ENCODE assay signal across 8 cellular contexts in genomic region chr12:111409403-111410228, GRCh38. TPM values are rescaled to one million over a fixed set of nuclear protein-coding genes. Genes with fewer than 3 reads are reported as not detected.
DNase-seq lines count a peak whose midpoint lies in the region; ATAC-seq, FAIRE-seq and TF ChIP-seq lines count a peak whose summit lies in the region.

No MANE protein-coding gene starts in this region.

- H3K4me1 ChIP-seq in A549 = peaks cover 41% of the 10 kb centered on the region

- no peak for FAIRE-seq in A549 (lab: Jason Lieb, UNC)

- TF ChIP-seq POLR2A in A549 (IDR thresholded peaks at IDR 0.05; ENCODE audit: low read length) = no peak

- no peak for ATAC-seq in A549

- H3K4me2 ChIP-seq in A549 = peak overlapping the region; percentile 11; the same call in 1 of the 3 replicates

- DNase-seq in A549 (ENCODE audit: low read depth in 1 of 2, low spot score in 1 of 2) (no peak), HFF-Myc (ENCODE audit: extremely low read depth, low read depth) (no peak), foreskin fibroblast (peak; percentile 91 to 92), skeletal muscle cell (ENCODE audit: low read depth) (peak; percentile 81), NCI-H524 treated with DMSO at 0.1 percent for 48 hours (lab: John Stamatoyannopoulos, UW) (no peak), HuH-7.5 (ENCODE audit: low spot score) (no peak), NCI-H187 treated with DMSO at 0.1 percent for 48 hours (lab: John Stamatoyannopoulos, UW) (no peak)
- peak; percentile 46 for DNase-seq in activated CD4-positive, alpha-beta T cell treated with anti-CD3 and anti-CD28 coated beads, Interleukin-2, amount 50 U/mL, for 1 hour

- no peak for TF ChIP-seq EP300 in A549 (IDR thresholded peaks at IDR 0.05)

- no peak overlapping the region for H3K4me3 ChIP-seq in A549
- peak overlapping the region; percentile 98 for H3K4me3 ChIP-seq in HFF-Myc (replicated peaks; ENCODE audit: low read depth, low read length)
- H3K4me3 ChIP-seq in foreskin fibroblast (ENCODE audit: low read depth in 1 of 2, low read length in 2 of 2) = peak overlapping the region; percentile 31 to 89
- H3K4me3 ChIP-seq in skeletal muscle cell (ENCODE audit: low read depth, low read length) = peak overlapping the region; percentile 14

- peak overlapping the region in 1 of 2 experiments; percentile 82; a peak in 4 of 6 replicates for H3K27ac ChIP-seq in A549

- H3K9me3 ChIP-seq in A549 = no peaks in the 10 kb centered on the region

- CTCF ChIA-PET in A549 (lab: Yijun Ruan, JAX) = interaction anchor here (0.6 to 8.6 kb wide), 5 partner anchors 12 to 521 kb away, joined by 3 to 103 read pairs (median 3); no protein-coding TSS in a partner anchor

- WGBS in A549 (ENCODE audit: missing lambda C conversion rate) = 64% methylated on average over 22 of the region's 25 CpGs

- TF ChIP-seq RAD21 in A549 (conservative IDR thresholded peaks at IDR 0.05 in 1 of 2, IDR thresholded peaks at IDR 0.05 in 1 of 2) = no peak

- TF ChIP-seq CTCF in A549 (IDR thresholded peaks at IDR 0.05) (no peak), HFF-Myc (IDR thresholded peaks at IDR 0.05; ENCODE audit: low read depth, low read length, missing control alignments) (no peak), foreskin fibroblast (IDR thresholded peaks at IDR 0.05; ENCODE audit: low read depth, low read length) (no peak)

- POLR2A ChIA-PET in A549 (lab: Yijun Ruan, JAX) = no interaction called here

TF ChIP-seq in A549, 52 proteins besides CTCF, POLR2A, EP300 and RAD21:
- TF ChIP-seq KDM5A (IDR thresholded peaks at IDR 0.05) (no peak), CHD2 (IDR thresholded peaks at IDR 0.05; ENCODE audit: low read length, partially characterized antibody) (no peak), E2F6 (IDR thresholded peaks at IDR 0.05; ENCODE audit: borderline replicate concordance, low read depth) (no peak), RNF2 (IDR thresholded peaks at IDR 0.05; ENCODE audit: borderline replicate concordance, low read depth) (no peak), HOXA7 (CRISPR knock-in tag; IDR thresholded peaks at IDR 0.05) (no peak), RCOR1 (IDR thresholded peaks at IDR 0.05; ENCODE audit: low read depth, low read length) (no peak), NFE2L2 (conservative IDR thresholded peaks at IDR 0.05; ENCODE audit: low read length) (no peak), CBX8 (IDR thresholded peaks at IDR 0.05) (no peak), HDAC2 (IDR thresholded peaks at IDR 0.05) (no peak), FOSB (CRISPR knock-in tag; IDR thresholded peaks at IDR 0.05) (no peak), ATOH8 (CRISPR knock-in tag; IDR thresholded peaks at IDR 0.05; ENCODE audit: low read depth) (no peak)
TF ChIP-seq in A549: peak in this region for 0.

RNA-seq across cellular contexts. Expression of gene SH2B3, which starts 3.9 kb away (rescaled TPM):
- polyA plus RNA-seq in A549 (2011; rRNA removed) (2.3 and 2.9 TPM in 2 replicates), A549 (2017; fragmentation: RNase III; extraction: RNeasy Plus Mini Kit Qiagen cat#74134 plus additional on column Dnase treatment) (2.4 to 2.5 TPM (median 2.5 TPM) in 3 replicates)
- 2.1 and 2.8 TPM in 2 replicates for polyA plus RNA-seq in A549 (2012; cell fraction: cytosol; rRNA removed)
- 2.5 and 2.9 TPM in 2 replicates for polyA plus RNA-seq in A549 (2012; cell fraction: nucleus; rRNA removed)
- 2.5 and 2.6 TPM in 2 replicates for polyA minus RNA-seq in A549 (2011; rRNA and poly(A)+ RNA removed)

RNA-seq across cellular contexts. Expression of gene PHETA1, which starts 40.7 kb away (rescaled TPM):
- polyA plus RNA-seq in A549 (2011; rRNA removed) = 2.9 and 3.0 TPM in 2 replicates
- 5.1 and 7.4 TPM in 2 replicates for polyA plus RNA-seq in A549 (2012; cell fraction: cytosol; rRNA removed)
- 11.4 and 15.4 TPM in 2 replicates for polyA plus RNA-seq in A549 (2012; cell fraction: nucleus; rRNA removed)
- 5.8 to 7.3 TPM (median 7.1 TPM) in 3 replicates for polyA plus RNA-seq in A549 (2017; fragmentation: RNase III; extraction: RNeasy Plus Mini Kit Qiagen cat#74134 plus additional on column Dnase treatment)
- 1.6 and 2.4 TPM in 2 replicates for polyA minus RNA-seq in A549 (2011; rRNA and poly(A)+ RNA removed)

Comparison
In these comparisons a context has a peak if more than half of its experiments do, and no peak if none do; other contexts are left out.
1. DNase-seq: peak in activated CD4-positive, alpha-beta T cell treated with anti-CD3 and anti-CD28 coated beads, Interleukin-2, amount 50 U/mL, for 1 hour (single experiment), foreskin fibroblast (2 of 2) and skeletal muscle cell (single experiment); none in A549 (0 of 2), HFF-Myc (single experiment), NCI-H524 treated with DMSO at 0.1 percent for 48 hours (single experiment), HuH-7.5 (single experiment) and NCI-H187 treated with DMSO at 0.1 percent for 48 hours (single experiment).